1 cellular context compared by ENCODE assay signal in the genomic region with DNA sequence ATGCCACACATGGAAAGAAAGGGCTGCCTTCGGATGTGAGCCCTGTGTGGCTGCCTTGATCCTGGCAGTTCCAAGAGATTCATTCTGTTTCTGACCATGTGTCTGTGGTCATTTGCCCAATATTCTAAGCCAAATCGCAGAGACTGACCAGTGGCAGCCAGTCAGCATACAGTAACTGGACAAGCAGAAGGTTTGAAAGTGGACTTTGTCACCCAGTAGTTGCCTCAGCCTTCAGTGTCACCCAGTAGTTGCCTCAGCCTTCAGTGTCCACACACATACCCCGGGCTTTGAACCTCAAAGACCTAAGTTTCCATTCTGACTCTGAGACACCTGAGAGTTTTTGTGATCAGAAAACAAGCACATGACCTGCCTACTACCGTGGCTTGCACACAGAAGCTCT.
TF ChIP-seq lines count a peak whose summit lies in the region.

No MANE protein-coding gene starts in this region.

TF ChIP-seq in HepG2, 621 proteins besides CTCF, POLR2A, EP300 and RAD21 (continued from another document and continues in another):
- TF ChIP-seq ZMYM3 (CRISPR knock-in tag; IDR thresholded peaks at IDR 0.05) (0 out of 2 replicates have a peak, but pooled peaks have one; percentile 52), SAP130 (CRISPR knock-in tag; IDR thresholded peaks at IDR 0.05; ENCODE audit: low read depth) (peak; percentile 32; the same call in 1 of the 2 replicates), ZNF232 (CRISPR knock-in tag; IDR thresholded peaks at IDR 0.05; ENCODE audit: borderline replicate concordance) (peak; percentile 72; the same call in 1 of the 2 replicates), ASH2L (IDR thresholded peaks at IDR 0.05; ENCODE audit: insufficient read length, low read depth, low read length) (peak; percentile 39), ZNF782 (CRISPR knock-in tag; IDR thresholded peaks at IDR 0.05; ENCODE audit: borderline replicate concordance) (peak; percentile 57; the same call in 1 of the 2 replicates), FOXA3 (CRISPR knock-in tag; IDR thresholded peaks at IDR 0.05) (0 out of 2 replicates have a peak, but pooled peaks have one; percentile 27), THAP11 (CRISPR knock-in tag; IDR thresholded peaks at IDR 0.05) (peak; percentile 36), ZNF44 (CRISPR knock-in tag; IDR thresholded peaks at IDR 0.05) (no peak), HNF1A (IDR thresholded peaks at IDR 0.05; ENCODE audit: low read depth) (no peak), HNF1A (CRISPR knock-in tag; IDR thresholded peaks at IDR 0.05; ENCODE audit: borderline replicate concordance) (0 out of 2 replicates have a peak, but pooled peaks have one; percentile 36), FOXO1 (CRISPR knock-in tag; IDR thresholded peaks at IDR 0.05) (peak; percentile 40; the same call in 1 of the 2 replicates), FOXA1 (IDR thresholded peaks at IDR 0.05) (no peak), FOXA1 (CRISPR knock-in tag; IDR thresholded peaks at IDR 0.05) (peak; percentile 51), ZNF580 (CRISPR knock-in tag; IDR thresholded peaks at IDR 0.05; ENCODE audit: borderline replicate concordance, low read depth) (peak; percentile 59; the same call in 1 of the 2 replicates), ZNF136 (CRISPR knock-in tag; IDR thresholded peaks at IDR 0.05; ENCODE audit: low read depth) (no peak), CEBPB (IDR thresholded peaks at IDR 0.05; ENCODE audit: borderline replicate concordance, low read depth, low read length) (peak; percentile 94), ZMYM4 (CRISPR knock-in tag; IDR thresholded peaks at IDR 0.05) (peak; percentile 59), KAT8 (CRISPR knock-in tag; IDR thresholded peaks at IDR 0.05) (0 out of 2 replicates have a peak, but pooled peaks have one; percentile 14), ZNF552 (CRISPR knock-in tag; IDR thresholded peaks at IDR 0.05; ENCODE audit: borderline replicate concordance) (no peak), RARA (CRISPR knock-in tag; IDR thresholded peaks at IDR 0.05) (peak; percentile 31; the same call in 1 of the 2 replicates), PHB2 (IDR thresholded peaks at IDR 0.05; ENCODE audit: partially characterized antibody) (no peak), MED1 (CRISPR knock-in tag; IDR thresholded peaks at IDR 0.05) (peak; percentile 38; the same call in 1 of the 2 replicates), SOX13 (IDR thresholded peaks at IDR 0.05) (no peak), SOX13 (CRISPR knock-in tag; conservative IDR thresholded peaks at IDR 0.05 in 1 of 2, IDR thresholded peaks at IDR 0.05 in 1 of 2) (0 out of 4 replicates have a peak, but pooled peaks of 1 of the 2 experiments have one; percentile 19), ZFP36 (IDR thresholded peaks at IDR 0.05; ENCODE audit: borderline replicate concordance, low read depth, low read length, partially characterized antibody) (peak; percentile 21), GATAD2A (CRISPR knock-in tag; IDR thresholded peaks at IDR 0.05) (peak; percentile 77), ZSCAN29 (CRISPR knock-in tag; conservative IDR thresholded peaks at IDR 0.05) (0 out of 2 replicates have a peak, but pooled peaks have one; percentile 24), MBNL3 (CRISPR knock-in tag; conservative IDR thresholded peaks at IDR 0.05) (no peak), MLX (CRISPR knock-in tag; IDR thresholded peaks at IDR 0.05) (0 out of 2 replicates have a peak, but pooled peaks have one; percentile 17), BHLHE40 (IDR thresholded peaks at IDR 0.05; ENCODE audit: low read length) (0 out of 2 replicates have a peak, but pooled peaks have one; percentile 36), ZNF550 (CRISPR knock-in tag; IDR thresholded peaks at IDR 0.05; ENCODE audit: borderline replicate concordance) (no peak), FOXJ3 (CRISPR knock-in tag; IDR thresholded peaks at IDR 0.05; ENCODE audit: borderline replicate concordance) (0 out of 2 replicates have a peak, but pooled peaks have one; percentile 5), ZNF788 (CRISPR knock-in tag; IDR thresholded peaks at IDR 0.05; ENCODE audit: borderline replicate concordance) (peak; percentile 32; the same call in 1 of the 2 replicates), ZNF792 (CRISPR knock-in tag; IDR thresholded peaks at IDR 0.05) (peak; percentile 40; the same call in 1 of the 2 replicates), HBP1 (CRISPR knock-in tag; IDR thresholded peaks at IDR 0.05; ENCODE audit: low read depth) (no peak), ZC3H4 (CRISPR knock-in tag; IDR thresholded peaks at IDR 0.05; ENCODE audit: borderline replicate concordance) (no peak), ZFAT (CRISPR knock-in tag; conservative IDR thresholded peaks at IDR 0.05) (no peak), HOXD1 (CRISPR knock-in tag; IDR thresholded peaks at IDR 0.05) (no peak)
- TF ChIP-seq, protein P1, sequence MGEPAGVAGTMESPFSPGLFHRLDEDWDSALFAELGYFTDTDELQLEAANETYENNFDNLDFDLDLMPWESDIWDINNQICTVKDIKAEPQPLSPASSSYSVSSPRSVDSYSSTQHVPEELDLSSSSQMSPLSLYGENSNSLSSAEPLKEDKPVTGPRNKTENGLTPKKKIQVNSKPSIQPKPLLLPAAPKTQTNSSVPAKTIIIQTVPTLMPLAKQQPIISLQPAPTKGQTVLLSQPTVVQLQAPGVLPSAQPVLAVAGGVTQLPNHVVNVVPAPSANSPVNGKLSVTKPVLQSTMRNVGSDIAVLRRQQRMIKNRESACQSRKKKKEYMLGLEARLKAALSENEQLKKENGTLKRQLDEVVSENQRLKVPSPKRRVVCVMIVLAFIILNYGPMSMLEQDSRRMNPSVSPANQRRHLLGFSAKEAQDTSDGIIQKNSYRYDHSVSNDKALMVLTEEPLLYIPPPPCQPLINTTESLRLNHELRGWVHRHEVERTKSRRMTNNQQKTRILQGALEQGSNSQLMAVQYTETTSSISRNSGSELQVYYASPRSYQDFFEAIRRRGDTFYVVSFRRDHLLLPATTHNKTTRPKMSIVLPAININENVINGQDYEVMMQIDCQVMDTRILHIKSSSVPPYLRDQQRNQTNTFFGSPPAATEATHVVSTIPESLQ (CRISPR knock-in tag; conservative IDR thresholded peaks at IDR 0.05): no peak
- TF ChIP-seq, protein P2, sequence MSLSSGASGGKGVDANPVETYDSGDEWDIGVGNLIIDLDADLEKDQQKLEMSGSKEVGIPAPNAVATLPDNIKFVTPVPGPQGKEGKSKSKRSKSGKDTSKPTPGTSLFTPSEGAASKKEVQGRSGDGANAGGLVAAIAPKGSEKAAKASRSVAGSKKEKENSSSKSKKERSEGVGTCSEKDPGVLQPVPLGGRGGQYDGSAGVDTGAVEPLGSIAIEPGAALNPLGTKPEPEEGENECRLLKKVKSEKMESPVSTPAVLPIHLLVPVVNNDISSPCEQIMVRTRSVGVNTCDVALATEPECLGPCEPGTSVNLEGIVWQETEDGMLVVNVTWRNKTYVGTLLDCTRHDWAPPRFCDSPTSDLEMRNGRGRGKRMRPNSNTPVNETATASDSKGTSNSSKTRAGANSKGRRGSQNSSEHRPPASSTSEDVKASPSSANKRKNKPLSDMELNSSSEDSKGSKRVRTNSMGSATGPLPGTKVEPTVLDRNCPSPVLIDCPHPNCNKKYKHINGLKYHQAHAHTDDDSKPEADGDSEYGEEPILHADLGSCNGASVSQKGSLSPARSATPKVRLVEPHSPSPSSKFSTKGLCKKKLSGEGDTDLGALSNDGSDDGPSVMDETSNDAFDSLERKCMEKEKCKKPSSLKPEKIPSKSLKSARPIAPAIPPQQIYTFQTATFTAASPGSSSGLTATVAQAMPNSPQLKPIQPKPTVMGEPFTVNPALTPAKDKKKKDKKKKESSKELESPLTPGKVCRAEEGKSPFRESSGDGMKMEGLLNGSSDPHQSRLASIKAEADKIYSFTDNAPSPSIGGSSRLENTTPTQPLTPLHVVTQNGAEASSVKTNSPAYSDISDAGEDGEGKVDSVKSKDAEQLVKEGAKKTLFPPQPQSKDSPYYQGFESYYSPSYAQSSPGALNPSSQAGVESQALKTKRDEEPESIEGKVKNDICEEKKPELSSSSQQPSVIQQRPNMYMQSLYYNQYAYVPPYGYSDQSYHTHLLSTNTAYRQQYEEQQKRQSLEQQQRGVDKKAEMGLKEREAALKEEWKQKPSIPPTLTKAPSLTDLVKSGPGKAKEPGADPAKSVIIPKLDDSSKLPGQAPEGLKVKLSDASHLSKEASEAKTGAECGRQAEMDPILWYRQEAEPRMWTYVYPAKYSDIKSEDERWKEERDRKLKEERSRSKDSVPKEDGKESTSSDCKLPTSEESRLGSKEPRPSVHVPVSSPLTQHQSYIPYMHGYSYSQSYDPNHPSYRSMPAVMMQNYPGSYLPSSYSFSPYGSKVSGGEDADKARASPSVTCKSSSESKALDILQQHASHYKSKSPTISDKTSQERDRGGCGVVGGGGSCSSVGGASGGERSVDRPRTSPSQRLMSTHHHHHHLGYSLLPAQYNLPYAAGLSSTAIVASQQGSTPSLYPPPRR (CRISPR knock-in tag; IDR thresholded peaks at IDR 0.05; ENCODE audit: borderline replicate concordance): 0 out of 2 replicates have a peak, but pooled peaks have one; percentile 17
- TF ChIP-seq, protein P3, sequence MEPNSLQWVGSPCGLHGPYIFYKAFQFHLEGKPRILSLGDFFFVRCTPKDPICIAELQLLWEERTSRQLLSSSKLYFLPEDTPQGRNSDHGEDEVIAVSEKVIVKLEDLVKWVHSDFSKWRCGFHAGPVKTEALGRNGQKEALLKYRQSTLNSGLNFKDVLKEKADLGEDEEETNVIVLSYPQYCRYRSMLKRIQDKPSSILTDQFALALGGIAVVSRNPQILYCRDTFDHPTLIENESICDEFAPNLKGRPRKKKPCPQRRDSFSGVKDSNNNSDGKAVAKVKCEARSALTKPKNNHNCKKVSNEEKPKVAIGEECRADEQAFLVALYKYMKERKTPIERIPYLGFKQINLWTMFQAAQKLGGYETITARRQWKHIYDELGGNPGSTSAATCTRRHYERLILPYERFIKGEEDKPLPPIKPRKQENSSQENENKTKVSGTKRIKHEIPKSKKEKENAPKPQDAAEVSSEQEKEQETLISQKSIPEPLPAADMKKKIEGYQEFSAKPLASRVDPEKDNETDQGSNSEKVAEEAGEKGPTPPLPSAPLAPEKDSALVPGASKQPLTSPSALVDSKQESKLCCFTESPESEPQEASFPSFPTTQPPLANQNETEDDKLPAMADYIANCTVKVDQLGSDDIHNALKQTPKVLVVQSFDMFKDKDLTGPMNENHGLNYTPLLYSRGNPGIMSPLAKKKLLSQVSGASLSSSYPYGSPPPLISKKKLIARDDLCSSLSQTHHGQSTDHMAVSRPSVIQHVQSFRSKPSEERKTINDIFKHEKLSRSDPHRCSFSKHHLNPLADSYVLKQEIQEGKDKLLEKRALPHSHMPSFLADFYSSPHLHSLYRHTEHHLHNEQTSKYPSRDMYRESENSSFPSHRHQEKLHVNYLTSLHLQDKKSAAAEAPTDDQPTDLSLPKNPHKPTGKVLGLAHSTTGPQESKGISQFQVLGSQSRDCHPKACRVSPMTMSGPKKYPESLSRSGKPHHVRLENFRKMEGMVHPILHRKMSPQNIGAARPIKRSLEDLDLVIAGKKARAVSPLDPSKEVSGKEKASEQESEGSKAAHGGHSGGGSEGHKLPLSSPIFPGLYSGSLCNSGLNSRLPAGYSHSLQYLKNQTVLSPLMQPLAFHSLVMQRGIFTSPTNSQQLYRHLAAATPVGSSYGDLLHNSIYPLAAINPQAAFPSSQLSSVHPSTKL (CRISPR knock-in tag; IDR thresholded peaks at IDR 0.05): peak; percentile 68
